ENCODE assay signal across 16 cellular contexts in the genomic region with DNA sequence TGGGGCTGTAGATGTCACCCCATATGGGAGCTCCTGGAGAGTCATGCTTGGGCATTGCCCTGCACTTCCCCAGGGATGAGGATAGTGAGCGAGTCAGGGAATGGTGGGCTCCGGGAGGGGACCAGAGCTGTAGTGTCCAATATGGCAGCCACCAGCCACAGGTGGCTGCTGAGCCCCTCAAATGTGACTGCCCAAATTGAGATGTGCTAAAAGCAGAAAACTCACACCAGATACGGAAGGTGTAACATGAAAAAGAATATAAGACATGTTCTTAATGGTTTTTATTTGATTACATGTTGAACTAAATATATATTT. TPM values are rescaled to one million over a fixed set of nuclear protein-coding genes. Genes with fewer than 3 reads are reported as not detected.
DNase-seq lines count a peak whose midpoint lies in the region; ATAC-seq and TF ChIP-seq lines count a peak whose summit lies in the region.
"Had no signal": no experiment of that assay in that cellular context is flagged by ENCODE, and none has a peak within 500 bp of the region (broad histone marks: within the 10 kb centered on the region; RNA-seq: fewer than 3 reads in every experiment).

No MANE protein-coding gene starts in this region.

- H3K4me2 ChIP-seq in H9 (ENCODE audit: insufficient read depth, insufficient read length, low read length): no peak overlapping the region
- H3K4me2 ChIP-seq in PC-9: 0 out of 2 replicates have a peak overlapping the region, but pooled peaks have one; percentile 23

- H2AFZ ChIP-seq in H9 (ENCODE audit: low read length) (no peak overlapping the region), PC-9 (no peak overlapping the region)

- POLR2A ChIA-PET in PC-9 (lab: Charles Lee; ENCODE audit: unreplicated experiment): no interaction called here

- H2BK15ac ChIP-seq in H9 (ENCODE audit: low read depth, low read length): no peak overlapping the region

- H3K9me3 ChIP-seq in H9 (ENCODE audit: control insufficient read depth, low read depth, low read length) (no peaks in the 10 kb centered on the region), PC-9 (ENCODE audit: insufficient read depth, low read depth) (no peaks in the 10 kb centered on the region), tibial nerve (peaks cover 0 to 6% (median 0%) of the 10 kb centered on the region in 4 donors), esophagus squamous epithelium (no peaks in the 10 kb centered on the region)
- H3K9me3 ChIP-seq: A549, HAP-1 had no signal

- H3K14ac ChIP-seq in H9 (ENCODE audit: insufficient read depth, low read length): no peak overlapping the region

- H2AK5ac ChIP-seq in H9 (ENCODE audit: insufficient read length, low read length): no peak overlapping the region

- no peaks in the 10 kb centered on the region; the same call in 1 of the 2 replicates for H3K4me1 ChIP-seq in H9 (ENCODE audit: insufficient read depth, low read length)
- H3K4me1 ChIP-seq in PC-9 (replicated peaks; ENCODE audit: insufficient read depth): 0 out of 2 replicates have a peak, but pooled peaks cover 5% of the 10 kb centered on the region
- H3K4me1 ChIP-seq in tibial nerve: peaks cover 0 to 4% (median 0%) of the 10 kb centered on the region in 4 donors
- H3K4me1 ChIP-seq in esophagus squamous epithelium: peaks cover 0 to 5% (median 5%) of the 10 kb centered on the region in 3 donors
- H3K4me1 ChIP-seq: A549, HAP-1 had no signal

- no CpG with 5 or more reads among the region's 3 CpGs for WGBS in H9 (ENCODE audit: extremely low coverage, insufficient read length, low lambda C conversion rate)
- 40 to 55% methylated on average over 3 of the region's 3 CpGs for WGBS in tibial nerve, 2 donors
- 44 to 50% methylated on average over 3 of the region's 3 CpGs for WGBS in esophagus squamous epithelium, 2 donors

- H3K4me3 Mint-ChIP-seq in H9: no peak overlapping the region
- H3K4me3 Mint-ChIP-seq: CD8-positive, alpha-beta T cell; HFFc6; IgD-negative memory B cell had no signal

- TF ChIP-seq POLR2A in tibial nerve (IDR thresholded peaks at IDR 0.05) (no peak), esophagus squamous epithelium (IDR thresholded peaks at IDR 0.05) (no peak)

- H2BK120ac ChIP-seq in H9 (ENCODE audit: low read depth, low read length, poor library complexity, severe bottlenecking): no peak overlapping the region

- no TSS peak for BruUV-seq in PC-9 (replicated peaks; lab: Mats Ljungman, UMichigan)

- no peaks in the 10 kb centered on the region; the same call in 1 of the 2 replicates for H3K27me3 ChIP-seq in H9 (ENCODE audit: insufficient read depth, low read length)
- 0 out of 2 replicates have a peak, but pooled peaks cover 5% of the 10 kb centered on the region for H3K27me3 ChIP-seq in PC-9 (ENCODE audit: insufficient read depth, low read depth)
- no peaks in the 10 kb centered on the region for H3K27me3 ChIP-seq in tibial nerve
- H3K27me3 ChIP-seq in esophagus squamous epithelium: no peaks in the 10 kb centered on the region

- H3K56ac ChIP-seq in H9 (ENCODE audit: insufficient read length, low read depth, low read length): no peak overlapping the region

- H3K23me2 ChIP-seq in H9 (ENCODE audit: insufficient read length, low read depth, low read length, poor library complexity, severe bottlenecking): no peaks in the 10 kb centered on the region

- no peak overlapping the region for H3K27ac ChIP-seq in H9 (ENCODE audit: insufficient read length, low read depth, low read length)
- H3K27ac ChIP-seq in PC-9: no peak overlapping the region
- no peak overlapping the region for H3K27ac ChIP-seq in tibial nerve
- H3K27ac ChIP-seq in esophagus squamous epithelium: no peak overlapping the region
- H3K27ac ChIP-seq: 22Rv1 had no signal

- no peak overlapping the region for H3K27ac Mint-ChIP-seq in H9
- H3K27ac Mint-ChIP-seq: CD8-positive, alpha-beta T cell; HFFc6; IgD-negative memory B cell had no signal

- TF ChIP-seq CTCF in H9 (conservative IDR thresholded peaks at IDR 0.05) (no peak), PC-9 (conservative IDR thresholded peaks at IDR 0.05) (no peak), tibial nerve (IDR thresholded peaks at IDR 0.05) (no peak), esophagus squamous epithelium (IDR thresholded peaks at IDR 0.05) (no peak)

- no peak overlapping the region for H3K23ac ChIP-seq in H9 (ENCODE audit: insufficient read length, low read depth, low read length)

- H4K20me1 ChIP-seq in H9 (ENCODE audit: control insufficient read depth, insufficient read depth, insufficient read length) (no peaks in the 10 kb centered on the region), PC-9 (ENCODE audit: insufficient read depth) (no peaks in the 10 kb centered on the region; the same call in 1 of the 2 replicates)

- peaks cover 9% of the 10 kb centered on the region in 2 experiments for H3K4me1 Mint-ChIP-seq in H9

- peaks cover 6% of the 10 kb centered on the region; the same call in 1 of the 2 replicates for H3F3A ChIP-seq in PC-9 (ENCODE audit: insufficient read depth, low read depth)

- no peak overlapping the region for H2BK12ac ChIP-seq in H9 (ENCODE audit: insufficient read length, low read depth, low read length)

- H3T11ph ChIP-seq in H9 (ENCODE audit: low read length): no peak overlapping the region

- H2BK20ac ChIP-seq in H9 (ENCODE audit: low read depth, low read length, poor library complexity, severe bottlenecking): no peak overlapping the region

- H3K36me3 Mint-ChIP-seq in H9 (ENCODE audit: insufficient read depth in 1 of 3, low read depth in 3 of 3): no peaks in the 10 kb centered on the region; a peak in 1 of 7 replicates
- H3K36me3 Mint-ChIP-seq: CD8-positive, alpha-beta T cell; IgD-negative memory B cell had no signal

- H3K27me3 Mint-ChIP-seq in H9 (ENCODE audit: low read depth): peaks cover 15% of the 10 kb centered on the region

- H3K9ac ChIP-seq in H9 (ENCODE audit: extremely low read depth, insufficient read length, low read length): no peak overlapping the region

- H4K91ac ChIP-seq in H9 (ENCODE audit: insufficient read length, low read depth, low read length): no peak overlapping the region

- ATAC-seq in activated CD4-positive, CD25-positive, alpha-beta regulatory T cell treated with anti-CD3 and anti-CD28 coated beads, Interleukin-2, amount 50 U/mL, for 24 hours: no peak
- no peak for ATAC-seq in sciatic nerve

- H3K4ac ChIP-seq in H9 (ENCODE audit: low read depth, low read length): no peak overlapping the region

- no peak overlapping the region for H4K8ac ChIP-seq in H9 (replicated peaks; ENCODE audit: insufficient read length, low read depth, low read length)

- peak; percentile 17 for DNase-seq in activated CD4-positive, CD25-positive, alpha-beta regulatory T cell treated with anti-CD3 and anti-CD28 coated beads, Interleukin-2, amount 50 U/mL, for 72 hours
- peak; percentile 23 for DNase-seq in H9
- DNase-seq in PC-9: no peak
- DNase-seq in sciatic nerve (ENCODE audit: low spot score): peak; percentile 27
- no peak for DNase-seq in NCI-H524 treated with DMSO at 0.1 percent for 48 hours (lab: John Stamatoyannopoulos, UW)
- no peak for DNase-seq in tibial nerve (ENCODE audit: low spot score in 2 of 2)
- DNase-seq in esophagus squamous epithelium (lab: John Stamatoyannopoulos, UW): no peak
- DNase-seq: HFFc6 had no signal

- no peaks in the 10 kb centered on the region for H3K79me1 ChIP-seq in H9 (ENCODE audit: insufficient read depth, low read depth, low read length, poor library complexity, severe bottlenecking)

- H3K79me2 ChIP-seq in H9 (ENCODE audit: insufficient read depth, low read length) (no peaks in the 10 kb centered on the region), PC-9 (ENCODE audit: low read depth) (no peaks in the 10 kb centered on the region)

- no peak for TF ChIP-seq EP300 in tibial nerve (IDR thresholded peaks at IDR 0.05)

- H4K5ac ChIP-seq in H9 (ENCODE audit: insufficient read length, low read depth, low read length): no peak overlapping the region

- intact Hi-C loops in PC-9 (cut with micrococcal nuclease; ENCODE audit: unreplicated experiment) (loop anchor here (5.0 kb wide), 1 partner anchor 306 kb away; no protein-coding TSS in a partner anchor), sciatic nerve (cut with DNase I) (loop anchor here (5.0 kb wide), 1 partner anchor 39 kb away; no protein-coding TSS in a partner anchor), esophagus squamous epithelium (cut with DNase I) (loop anchor here (10.0 kb wide), 1 partner anchor 406 kb away; no protein-coding TSS in a partner anchor)

- H3K18ac ChIP-seq in H9 (ENCODE audit: insufficient read length, low read depth, low read length): no peak overlapping the region

- H2BK5ac ChIP-seq in H9 (ENCODE audit: insufficient read length, low read length): no peak overlapping the region

- H3K4me3 ChIP-seq in PC-9 (no peak overlapping the region), tibial nerve (no peak overlapping the region), esophagus squamous epithelium (no peak overlapping the region)
- H3K4me3 ChIP-seq: A549, GM12878 had no signal

- CTCF ChIA-PET in PC-9 (lab: Charles Lee): no interaction called here

- no peaks in the 10 kb centered on the region for H3K9me2 ChIP-seq in PC-9 (ENCODE audit: insufficient read depth)

- H3K9me3 Mint-ChIP-seq in H9: no peaks in the 10 kb centered on the region
- H3K9me3 Mint-ChIP-seq: CD8-positive, alpha-beta T cell; HFFc6; IgD-negative memory B cell had no signal

- H3K36me3 ChIP-seq in PC-9 (ENCODE audit: low read depth) (no peaks in the 10 kb centered on the region), tibial nerve (no peaks in the 10 kb centered on the region), esophagus squamous epithelium (no peaks in the 10 kb centered on the region)
- H3K36me3 ChIP-seq: HAP-1 had no signal

RNA-seq across cellular contexts. Expression of a gene that starts 31.7 kb away (rescaled TPM):
- total RNA-seq in H9 (2021): 3.1 and 3.2 TPM in 2 replicates
- not detected in 2 replicates for total RNA-seq in PC-9 (2021)
- 2.3 TPM for total RNA-seq in sciatic nerve
- total RNA-seq in tibial nerve: 1 to 10 TPM in 2 of 4 donors, under 1 TPM in 2; 0.21 to 1.5 (median 0.99) TPM
- total RNA-seq in esophagus squamous epithelium: 1 to 10 TPM in 1 of 4 donors, under 1 TPM in 3; 0.23 to 2.9 (median 0.53) TPM
- total RNA-seq: Calu3; CD8-positive, alpha-beta T cell; GM12878 had no signal

Comparison
In these comparisons a context has a peak if more than half of its experiments do, and no peak if none do; other contexts are left out.
1. DNase-seq: peak in activated CD4-positive, CD25-positive, alpha-beta regulatory T cell treated with anti-CD3 and anti-CD28 coated beads, Interleukin-2, amount 50 U/mL, for 72 hours (single experiment), H9 (single experiment) and sciatic nerve (single experiment); none in PC-9 (0 of 2), NCI-H524 treated with DMSO at 0.1 percent for 48 hours (single experiment), tibial nerve (0 of 2) and esophagus squamous epithelium (single experiment).